In genomic region chr14:37848985-37849605, GRCh38 we compare ENCODE assay signal across 32 cellular contexts.
"Had no signal": no experiment of that assay in that cellular context is flagged by ENCODE, and none has a peak within 500 bp of the region (broad histone marks: within the 10 kb centered on the region; RNA-seq: fewer than 3 reads in every experiment).

No MANE protein-coding gene starts in this region.

- H3K9ac ChIP-seq: neural progenitor cell, parathyroid adenoma had no signal

- H3K27ac Mint-ChIP-seq: naive thymus-derived CD4-positive, alpha-beta T cell; natural killer cell; nephron; neural progenitor cell; progenitor cell of endocrine pancreas; stimulated activated memory B cell treated with anti-CD40 and anti-IgM and Interleukin-4, amounts not matched to agents 10 μg/mL and 1 μg/mL and 100 μg/mL, for 72 hours; type B pancreatic cell had no signal

- H3K4me3 Mint-ChIP-seq: naive thymus-derived CD4-positive, alpha-beta T cell; natural killer cell; nephron; neural progenitor cell; stimulated activated memory B cell treated with anti-CD40 and anti-IgM and Interleukin-4, amounts not matched to agents 10 μg/mL and 1 μg/mL and 100 μg/mL, for 72 hours; stimulated activated naive CD8-positive, alpha-beta T cell treated with anti-CD3 and anti-CD28 coated beads, Interleukin-15, amount 100 ng/mL, for 72 hours; type B pancreatic cell had no signal

- H3K36me3 ChIP-seq: neural progenitor cell, ovary, spleen, suprapubic skin, tibial artery, transverse colon, upper lobe of right lung, vagina had no signal

- H3K79me2 ChIP-seq: parathyroid adenoma had no signal

- H3K4me1 Mint-ChIP-seq: naive thymus-derived CD4-positive, alpha-beta T cell; natural killer cell; nephron; stimulated activated memory B cell treated with anti-CD40 and anti-IgM and Interleukin-4, amounts not matched to agents 10 μg/mL and 1 μg/mL and 100 μg/mL, for 72 hours; stimulated activated naive CD8-positive, alpha-beta T cell treated with anti-CD3 and anti-CD28 coated beads, Interleukin-15, amount 100 ng/mL, for 72 hours had no signal

- H3K27me3 ChIP-seq: neural progenitor cell, ovary, suprapubic skin, testis, tibial artery, transverse colon, upper lobe of right lung, vagina had no signal

- ATAC-seq: naive thymus-derived CD4-positive, alpha-beta T cell; natural killer cell; psoas muscle; right cardiac atrium; sciatic nerve; stimulated activated memory B cell treated with anti-CD40 and anti-IgM and Interleukin-4, amounts not matched to agents 10 μg/mL and 1 μg/mL and 100 μg/mL, for 72 hours; stimulated activated naive CD8-positive, alpha-beta T cell treated with anti-CD3 and anti-CD28 coated beads, Interleukin-15, amount 100 ng/mL, for 72 hours; stimulated activated naive CD8-positive, alpha-beta T cell treated with anti-CD3 and anti-CD28 coated beads, Interleukin-15, Interleukin-2, amounts not matched to agents 100 U/mL and 50 U/mL, for 24 hours; upper lobe of right lung had no signal

- H3K9me3 Mint-ChIP-seq: nephron; neural progenitor cell; stimulated activated naive CD8-positive, alpha-beta T cell treated with anti-CD3 and anti-CD28 coated beads, Interleukin-15, amount 100 ng/mL, for 72 hours; type B pancreatic cell had no signal

- H3K27ac ChIP-seq: neural progenitor cell, ovary, parathyroid adenoma, psoas muscle, skin epidermis, spleen, suprapubic skin, testis, tibial artery, transverse colon, upper lobe of right lung, vagina had no signal

- H2AFZ ChIP-seq: neural progenitor cell, parathyroid adenoma had no signal

- H3K27me3 Mint-ChIP-seq: progenitor cell of endocrine pancreas; stimulated activated memory B cell treated with anti-CD40 and anti-IgM and Interleukin-4, amounts not matched to agents 10 μg/mL and 1 μg/mL and 100 μg/mL, for 72 hours; stimulated activated naive CD8-positive, alpha-beta T cell treated with anti-CD3 and anti-CD28 coated beads, Interleukin-15, amount 100 ng/mL, for 72 hours; type B pancreatic cell had no signal

- H3K4me3 ChIP-seq: neural progenitor cell, ovary, psoas muscle, skin epidermis, smooth muscle cell, spleen, suprapubic skin, testis, tibial artery, transverse colon, upper lobe of right lung, vagina had no signal

- DNase-seq: naive thymus-derived CD4-positive, alpha-beta T cell; natural killer cell; occipital lobe; ovary; posterior cingulate gyrus; psoas muscle; right cardiac atrium; spleen; stimulated activated CD4-positive, alpha-beta T cell treated with anti-CD3 and anti-CD28 coated beads, Interleukin-12 subunit alpha, Interleukin-12 subunit beta, amount 100 ng/mL, for 4 hours; stimulated activated CD4-positive, alpha-beta T cell treated with anti-CD3 and anti-CD28 coated beads, Interleukin-1b, Interleukin-23, amount 100 ng/mL, for 48 hours; stimulated activated CD4-positive, alpha-beta T cell treated with anti-CD3 and anti-CD28 coated beads, Interleukin-4, amount 100 ng/mL, for 1 hour; stimulated activated CD4-positive, alpha-beta T cell treated with anti-CD3 and anti-CD28 coated beads, Interleukin-4, amount 100 ng/mL, for 4 hours; stimulated activated CD8-positive, alpha-beta memory T cell treated with anti-CD3 and anti-CD28 coated beads, Interleukin-4, amount 100 ng/mL, for 48 hours; stimulated activated naive CD4-positive, alpha-beta T cell; stimulated activated naive CD8-positive, alpha-beta T cell treated with anti-CD3 and anti-CD28 coated beads, Interleukin-15, amount 100 ng/mL, for 72 hours; stimulated activated naive CD8-positive, alpha-beta T cell treated with anti-CD3 and anti-CD28 coated beads, Interleukin-15, Interleukin-2, amounts not matched to agents 100 U/mL and 50 U/mL, for 24 hours; substantia nigra; testis; tibial artery; transverse colon; upper lobe of right lung had no signal

- H3K4me1 ChIP-seq: parathyroid adenoma, psoas muscle, spleen, suprapubic skin, testis, tibial artery, transverse colon, upper lobe of right lung, vagina had no signal

- H3K9me3 ChIP-seq: ovary, psoas muscle, spleen, suprapubic skin, testis, tibial artery, transverse colon, upper lobe of right lung, vagina had no signal

- H3K36me3 Mint-ChIP-seq: naive thymus-derived CD4-positive, alpha-beta T cell; natural killer cell; neural progenitor cell; stimulated activated memory B cell treated with anti-CD40 and anti-IgM and Interleukin-4, amounts not matched to agents 10 μg/mL and 1 μg/mL and 100 μg/mL, for 72 hours; type B pancreatic cell had no signal

- H3K4me2 ChIP-seq: neural progenitor cell, smooth muscle cell had no signal
